Comparison of ENCODE assay signal across 26 cellular contexts in the genomic region with DNA sequence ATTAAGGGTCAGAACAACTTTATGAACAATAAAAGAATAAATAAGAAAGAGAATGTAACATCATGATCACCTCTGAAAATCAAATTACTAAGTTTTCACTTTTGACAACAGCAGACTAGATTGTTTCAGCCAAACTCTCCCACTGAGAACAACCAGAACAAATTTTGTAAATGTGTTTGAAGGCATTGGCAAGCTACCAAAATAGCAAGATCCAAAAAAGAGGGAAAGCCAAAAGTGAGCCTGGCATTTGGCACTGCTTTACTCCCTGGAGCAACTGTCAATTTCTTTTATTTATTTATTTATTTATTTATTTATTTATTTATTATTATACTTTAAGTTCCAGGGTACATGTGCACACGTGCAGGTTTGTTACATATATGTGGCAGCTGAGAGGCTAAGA.
"Had no signal": no experiment of that assay in that cellular context is flagged by ENCODE, and none has a peak within 500 bp of the region (broad histone marks: within the 10 kb centered on the region; RNA-seq: fewer than 3 reads in every experiment).

No MANE protein-coding gene starts in this region.

- DNase-seq: activated CD4-positive, alpha-beta memory T cell treated with anti-CD3 and anti-CD28 coated beads, Interleukin-2, amount 10 ng/mL, durations not matched to agents 7 days and 5 days; activated CD4-positive, alpha-beta T cell treated with anti-CD3 and anti-CD28 coated beads for 36 hours; activated CD4-positive, alpha-beta T cell treated with anti-CD3 and anti-CD28 coated beads, Interleukin-2, amount 50 U/mL, for 1 hour; activated CD8-positive, alpha-beta memory T cell treated with anti-CD3 and anti-CD28 coated beads, Interleukin-2, amount 50 U/mL, for 4 hours; activated gamma-delta T cell treated with Interleukin-2 at 50 U/mL for 16 hours; activated naive CD4-positive, alpha-beta T cell treated with anti-CD3 and anti-CD28 coated beads, Interleukin-2, amount 10 ng/mL, durations not matched to agents 7 days and 5 days; activated naive CD8-positive, alpha-beta T cell treated with anti-CD3 and anti-CD28 coated beads for 36 hours; activated T-cell treated with anti-CD3 and anti-CD28 coated beads, Interleukin-2, amount 50 U/mL, for 72 hours; brain microvascular endothelial cell; cerebellar nuclear complex; Karpas-422; MM.1S; NCI-H1105; NCI-H1436; NCI-H1694 treated with DMSO at 0.1 percent for 48 hours; NCI-H2029 treated with DMSO at 0.1 percent for 48 hours; NCI-H524 treated with DMSO at 0.1 percent for 48 hours; NCI-H748 treated with DMSO at 0.1 percent for 48 hours; OCI-M1; RPMI8226; T-cell; T-helper 2 cell; T1000; WERI-Rb-1 had no signal

- H3K27ac ChIP-seq: brain microvascular endothelial cell, cardiac muscle cell, SK-N-MC, WERI-Rb-1 had no signal

- H3K36me3 ChIP-seq: brain microvascular endothelial cell, cardiac muscle cell, WERI-Rb-1 had no signal

- H3K4me3 ChIP-seq: cardiac muscle cell, SK-N-MC had no signal

- H3K27me3 ChIP-seq: brain microvascular endothelial cell, cardiac muscle cell had no signal
